In genomic region chr6:109531446-109531845, GRCh38 we compare ENCODE assay signal across 1 cellular context.
TF ChIP-seq lines count a peak whose summit lies in the region.

No MANE protein-coding gene starts in this region.

TF ChIP-seq in IMR-90, 13 proteins besides CTCF, POLR2A, EP300 and RAD21 (continued from another document):
- no peak for TF ChIP-seq ELK1 (IDR thresholded peaks at IDR 0.05; ENCODE audit: borderline replicate concordance, low read depth, low read length)
